ENCODE assay signal across 1 cellular context in genomic region chr9:18438300-18438925, GRCh38.
A peak's percentile ranks its signal among the peaks of the same experiment; 100 is the strongest.
TF ChIP-seq lines count a peak whose summit lies in the region.

No MANE protein-coding gene starts in this region.

TF ChIP-seq in HepG2, 621 proteins besides CTCF, POLR2A, EP300 and RAD21 (continued from another document):
- TF ChIP-seq, protein P1, sequence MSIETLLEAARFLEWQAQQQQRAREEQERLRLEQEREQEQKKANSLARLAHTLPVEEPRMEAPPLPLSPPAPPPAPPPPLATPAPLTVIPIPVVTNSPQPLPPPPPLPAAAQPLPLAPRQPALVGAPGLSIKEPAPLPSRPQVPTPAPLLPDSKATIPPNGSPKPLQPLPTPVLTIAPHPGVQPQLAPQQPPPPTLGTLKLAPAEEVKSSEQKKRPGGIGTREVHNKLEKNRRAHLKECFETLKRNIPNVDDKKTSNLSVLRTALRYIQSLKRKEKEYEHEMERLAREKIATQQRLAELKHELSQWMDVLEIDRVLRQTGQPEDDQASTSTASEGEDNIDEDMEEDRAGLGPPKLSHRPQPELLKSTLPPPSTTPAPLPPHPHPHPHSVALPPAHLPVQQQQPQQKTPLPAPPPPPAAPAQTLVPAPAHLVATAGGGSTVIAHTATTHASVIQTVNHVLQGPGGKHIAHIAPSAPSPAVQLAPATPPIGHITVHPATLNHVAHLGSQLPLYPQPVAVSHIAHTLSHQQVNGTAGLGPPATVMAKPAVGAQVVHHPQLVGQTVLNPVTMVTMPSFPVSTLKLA (IDR thresholded peaks at IDR 0.05) = peak; percentile 79
